Comparison of ENCODE assay signal across 10 cellular contexts in genomic region chr5:159971931-159972461, GRCh38. TPM values are rescaled to one million over a fixed set of nuclear protein-coding genes. Genes with fewer than 3 reads are reported as not detected.
DNase-seq lines count a peak whose midpoint lies in the region; ATAC-seq and TF ChIP-seq lines count a peak whose summit lies in the region.
"Had no signal": no experiment of that assay in that cellular context is flagged by ENCODE, and none has a peak within 500 bp of the region (broad histone marks: within the 10 kb centered on the region; RNA-seq: fewer than 3 reads in every experiment).

No MANE protein-coding gene starts in this region.

- peaks cover 6% of the 10 kb centered on the region for H3K36me3 Mint-ChIP-seq in T-helper 17 cell (ENCODE audit: low read depth)
- H3K36me3 Mint-ChIP-seq in activated T-helper 2 cell treated with anti-CD3 and anti-CD28 coated beads, Interferon-gamma antibody, Interleukin-2, Interleukin-4, amounts not matched to agents 10 μg/mL and 5 μg/mL and 100 μg/mL, durations not matched to agents 14 hours and 24 hours and 36 hours (ENCODE audit: low read depth), result no peaks in the 10 kb centered on the region

- TF ChIP-seq CTCF in heart left ventricle (IDR thresholded peaks at IDR 0.05) (no peak), omental fat pad (IDR thresholded peaks at IDR 0.05) (no peak)

- no peaks in the 10 kb centered on the region for H3K9me3 Mint-ChIP-seq in activated T-helper 2 cell treated with anti-CD3 and anti-CD28 coated beads, Interferon-gamma antibody, Interleukin-2, Interleukin-4, amounts not matched to agents 10 μg/mL and 5 μg/mL and 100 μg/mL, durations not matched to agents 14 hours and 24 hours and 36 hours

- H3K9me3 ChIP-seq in T-helper 17 cell (ENCODE audit: control insufficient read depth, low read length, poor library complexity, severe bottlenecking) (no peaks in the 10 kb centered on the region), heart left ventricle (no peaks in the 10 kb centered on the region)

- no peak for ATAC-seq in T-helper 17 cell
- ATAC-seq in heart left ventricle, result peak in 2 of 4 donors; percentile 48 to 68
- peak; percentile 30 for ATAC-seq in omental fat pad (ENCODE audit: low FRiP score)
- no peak for ATAC-seq in HG03175 (IDR thresholded peaks at IDR 0.05; ENCODE audit: unreplicated experiment)
- ATAC-seq in HG02623 (IDR thresholded peaks at IDR 0.05; ENCODE audit: unreplicated experiment), result no peak

- peaks cover 0 to 45% (median 23%) of the 10 kb centered on the region in 9 donors for H3K27me3 ChIP-seq in heart left ventricle

- H3K27me3 Mint-ChIP-seq in T-helper 17 cell, result peaks cover 83% of the 10 kb centered on the region
- peaks cover 65% of the 10 kb centered on the region for H3K27me3 Mint-ChIP-seq in activated T-helper 2 cell treated with anti-CD3 and anti-CD28 coated beads, Interferon-gamma antibody, Interleukin-2, Interleukin-4, amounts not matched to agents 10 μg/mL and 5 μg/mL and 100 μg/mL, durations not matched to agents 14 hours and 24 hours and 36 hours (ENCODE audit: low read depth)

- H3K27ac ChIP-seq in heart left ventricle, result no peak overlapping the region

- peaks cover 0 to 13% (median 9%) of the 10 kb centered on the region in 12 donors for H3K4me1 ChIP-seq in heart left ventricle

- H3K4me1 Mint-ChIP-seq in T-helper 17 cell, result peaks cover 9% of the 10 kb centered on the region
- H3K4me1 Mint-ChIP-seq in activated T-helper 2 cell treated with anti-CD3 and anti-CD28 coated beads, Interferon-gamma antibody, Interleukin-2, Interleukin-4, amounts not matched to agents 10 μg/mL and 5 μg/mL and 100 μg/mL, durations not matched to agents 14 hours and 24 hours and 36 hours (ENCODE audit: low read depth), result peaks cover 5% of the 10 kb centered on the region

- H3K36me3 ChIP-seq in heart left ventricle, result no peaks in the 10 kb centered on the region

- H3K4me3 Mint-ChIP-seq in T-helper 17 cell, result peak overlapping the region; percentile 70
- no peak overlapping the region for H3K4me3 Mint-ChIP-seq in activated T-helper 2 cell treated with anti-CD3 and anti-CD28 coated beads, Interferon-gamma antibody, Interleukin-2, Interleukin-4, amounts not matched to agents 10 μg/mL and 5 μg/mL and 100 μg/mL, durations not matched to agents 14 hours and 24 hours and 36 hours (ENCODE audit: low read depth)

- H3K4me3 ChIP-seq in heart left ventricle, result peak overlapping the region in 10 of 12 donors; percentile 21 to 50 (median 38)

- intact Hi-C loops in heart left ventricle (cut with DNase I), result loop anchor here in 2 of 10 donors (5.0 to 10.0 kb wide), 2 partner anchors 455 to 637 kb away; partner anchors contain the start of gene IL12B (in 1 of the 2)
- intact Hi-C loops in activated T-helper 2 cell treated with anti-CD3 and anti-CD28 coated beads, Interferon-gamma antibody, Interleukin-2, Interleukin-4, amounts not matched to agents 10 μg/mL and 5 μg/mL and 100 μg/mL, durations not matched to agents 14 hours and 24 hours and 36 hours (cut with micrococcal nuclease), result no loop called here

- DNase-seq in DMS53 treated with DMSO at 0.1 percent for 48 hours (lab: John Stamatoyannopoulos, UW; ENCODE audit: unreplicated experiment), result peak; percentile 26
- no peak for DNase-seq in T-helper 17 cell
- peak in 1 of 5 donors; percentile 44 for DNase-seq in heart left ventricle
- no peak for DNase-seq in omental fat pad (ENCODE audit: low spot score)
- DNase-seq in activated T-helper 2 cell treated with anti-CD3 and anti-CD28 coated beads, Interferon-gamma antibody, Interleukin-2, Interleukin-4, amounts not matched to agents 10 μg/mL and 5 μg/mL and 100 μg/mL, durations not matched to agents 14 hours and 24 hours and 36 hours (ENCODE audit: low spot score), result no peak
- DNase-seq in NCI-H524 treated with DMSO at 0.1 percent for 48 hours (lab: John Stamatoyannopoulos, UW), result no peak
- DNase-seq: NCI-H345 had no signal

- no peak overlapping the region for H3K27ac Mint-ChIP-seq in T-helper 17 cell
- H3K27ac Mint-ChIP-seq in activated T-helper 2 cell treated with anti-CD3 and anti-CD28 coated beads, Interferon-gamma antibody, Interleukin-2, Interleukin-4, amounts not matched to agents 10 μg/mL and 5 μg/mL and 100 μg/mL, durations not matched to agents 14 hours and 24 hours and 36 hours, result no peak overlapping the region

- 1 to 7% (median 2%) methylated on average over 3 to 76 of the region's 76 CpGs for WGBS in heart left ventricle, 4 donors

- no peak for TF ChIP-seq POLR2A in heart left ventricle (IDR thresholded peaks at IDR 0.05)

RNA-seq across cellular contexts. Expression of gene TTC1, which starts 36.9 kb away (rescaled TPM):
- total RNA-seq in T-helper 17 cell (10 to 100 TPM; 24.0 to 24.3 TPM), heart left ventricle (100 to 1,000 TPM in 1 of 9 donors, 10 to 100 TPM in 8; 58.9 to 115 (median 79.8) TPM), omental fat pad (10 to 100 TPM; 27.3 to 36.4 (median 27.8) TPM)
- polyA plus RNA-seq in heart left ventricle, result 100 to 1,000 TPM in 1 of 2 donors, 10 to 100 TPM in 1; 87.8 to 109 TPM
- 64.0 and 64.9 TPM in 2 replicates for total RNA-seq in activated T-helper 2 cell treated with anti-CD3 and anti-CD28 coated beads, Interferon-gamma antibody, Interleukin-2, Interleukin-4, amounts not matched to agents 10 μg/mL and 5 μg/mL and 100 μg/mL, durations not matched to agents 14 hours and 24 hours and 36 hours

RNA-seq across cellular contexts. Expression of gene ADRA1B, which starts 55.7 kb away (rescaled TPM):
- not detected for total RNA-seq in T-helper 17 cell
- total RNA-seq in heart left ventricle, result 1 to 10 TPM; 1.1 to 5.4 (median 2.3) TPM
- 1 to 10 TPM in 1 of 2 donors, under 1 TPM in 1; 0.65 to 3.9 TPM for polyA plus RNA-seq in heart left ventricle
- 10 to 100 TPM in 1 of 4 donors, 1 to 10 TPM in 3; 1.6 to 13.1 (median 7.5) TPM for total RNA-seq in omental fat pad
- not detected in 2 replicates for total RNA-seq in activated T-helper 2 cell treated with anti-CD3 and anti-CD28 coated beads, Interferon-gamma antibody, Interleukin-2, Interleukin-4, amounts not matched to agents 10 μg/mL and 5 μg/mL and 100 μg/mL, durations not matched to agents 14 hours and 24 hours and 36 hours
- total RNA-seq: activated CD8-positive, alpha-beta memory T cell treated with anti-CD3 and anti-CD28 coated beads for 36 hours had no signal
